In genomic region chr17:4186244-4186920, GRCh38 we compare ENCODE assay signal across 14 cellular contexts. TPM values are rescaled to one million over a fixed set of nuclear protein-coding genes. Genes with fewer than 3 reads are reported as not detected.
A peak's percentile ranks its signal among the peaks of the same experiment; 100 is the strongest.
DNase-seq lines count a peak whose midpoint lies in the region; ATAC-seq and TF ChIP-seq lines count a peak whose summit lies in the region.
"Had no signal": no experiment of that assay in that cellular context is flagged by ENCODE, and none has a peak within 500 bp of the region (broad histone marks: within the 10 kb centered on the region; RNA-seq: fewer than 3 reads in every experiment).

No MANE protein-coding gene starts in this region.

- H3K36me3 ChIP-seq in SK-N-MC (ENCODE audit: insufficient read depth, low read length) (peaks cover 68% of the 10 kb centered on the region), esophagus (ENCODE audit: control insufficient read depth in 2 of 2, insufficient read depth in 2 of 2, low read length in 1 of 2) (peaks cover 21 to 26% of the 10 kb centered on the region in 2 donors), left lung (peaks cover 0 to 97% of the 10 kb centered on the region in 2 donors), suprapubic skin (peaks cover 52% of the 10 kb centered on the region)
- H3K36me3 ChIP-seq: SJCRH30 had no signal

- no peak overlapping the region for H3K9ac ChIP-seq in SK-N-MC (ENCODE audit: insufficient read length)
- H3K9ac ChIP-seq: parathyroid adenoma had no signal

- H3K4me3 ChIP-seq in SK-N-MC (no peak overlapping the region), esophagus (ENCODE audit: low read depth in 1 of 2, low read length in 2 of 2) (no peak overlapping the region), left lung (no peak overlapping the region), suprapubic skin (peak overlapping the region; percentile 29)
- H3K4me3 ChIP-seq: GM12878, SJCRH30 had no signal

- H3K9me3 ChIP-seq in SK-N-MC (ENCODE audit: low read depth, low read length) = no peaks in the 10 kb centered on the region
- H3K9me3 ChIP-seq in esophagus (ENCODE audit: control insufficient read depth in 2 of 2, insufficient read depth in 1 of 2, low read depth in 1 of 2, low read length in 1 of 2) = no peaks in the 10 kb centered on the region
- no peaks in the 10 kb centered on the region for H3K9me3 ChIP-seq in left lung
- H3K9me3 ChIP-seq in suprapubic skin = no peaks in the 10 kb centered on the region
- H3K9me3 ChIP-seq: SJCRH30 had no signal

- TF ChIP-seq POLR2A in suprapubic skin (IDR thresholded peaks at IDR 0.05) = no peak

- no peak for TF ChIP-seq EP300 in suprapubic skin (IDR thresholded peaks at IDR 0.05)

- H3K4me1 ChIP-seq in esophagus (ENCODE audit: control insufficient read depth in 2 of 2, insufficient read depth in 2 of 2, low read length in 1 of 2) (peaks cover 3 to 5% of the 10 kb centered on the region in 2 donors), left lung (peaks cover 0 to 11% of the 10 kb centered on the region in 2 donors), suprapubic skin (peaks cover 25% of the 10 kb centered on the region)
- H3K4me1 ChIP-seq: parathyroid adenoma, SJCRH30 had no signal

- DNase-seq in SK-N-MC (ENCODE audit: low read depth, low spot score) (no peak), left lung (peak in 1 of 2 donors; percentile 33), suprapubic skin (ENCODE audit: low spot score in 2 of 2) (peak in 1 of 2 donors; percentile 48), NCI-H2227 treated with DMSO at 0.1 percent for 48 hours (lab: John Stamatoyannopoulos, UW) (no peak), NK-92 (lab: John Stamatoyannopoulos, UW; ENCODE audit: unreplicated experiment) (no peak)
- DNase-seq in activated CD8-positive, alpha-beta memory T cell treated with anti-CD3 and anti-CD28 coated beads, Interleukin-2, amount 50 U/mL, for 48 hours = no peak
- DNase-seq: activated CD8-positive, alpha-beta memory T cell treated with anti-CD3 and anti-CD28 coated beads, Interleukin-2, amount 10 ng/mL, durations not matched to agents 7 days and 5 days; activated naive CD4-positive, alpha-beta T cell treated with anti-CD3 and anti-CD28 coated beads for 36 hours; central memory CD4-positive, alpha-beta T cell; NCI-H1048; SJCRH30 had no signal

- H3K27me3 ChIP-seq in esophagus (ENCODE audit: control insufficient read depth in 1 of 2, insufficient read depth in 2 of 2, low read length in 2 of 2) (no peaks in the 10 kb centered on the region), left lung (no peaks in the 10 kb centered on the region), suprapubic skin (no peaks in the 10 kb centered on the region)
- H3K27me3 ChIP-seq: SJCRH30 had no signal

- H3K27ac ChIP-seq in SK-N-MC (peak overlapping the region; percentile 76), esophagus (ENCODE audit: low read depth in 2 of 2, low read length in 1 of 2) (peak overlapping the region; percentile 90 to 94), left lung (no peak overlapping the region), suprapubic skin (peak overlapping the region; percentile 84)
- H3K27ac ChIP-seq: parathyroid adenoma, SJCRH30 had no signal

- WGBS in esophagus, 2 donors = 48 to 66% methylated on average over 9 of the region's 9 CpGs
- 49% methylated on average over 9 of the region's 9 CpGs for WGBS in suprapubic skin

- TF ChIP-seq CTCF in left lung (IDR thresholded peaks at IDR 0.05) (no peak), suprapubic skin (IDR thresholded peaks at IDR 0.05) (no peak)

- ATAC-seq in left lung = peak; percentile 67
- ATAC-seq: activated CD8-positive, alpha-beta memory T cell treated with anti-CD3 and anti-CD28 coated beads, Interleukin-2, amount 10 ng/mL, durations not matched to agents 7 days and 5 days; GM12878 had no signal

- intact Hi-C loops in left lung (cut with DNase I) = no loop called here

RNA-seq across cellular contexts. Expression of gene CYB5D2, which starts 43.4 kb away (rescaled TPM):
- polyA plus RNA-seq in esophagus = 10 to 100 TPM; 11.0 to 11.5 TPM
- total RNA-seq in left lung (10 to 100 TPM in 1 of 2 donors, 1 to 10 TPM in 1; 9.4 to 11.0 TPM), suprapubic skin (10 to 100 TPM; 17.7 to 41.3 (median 28.3) TPM)

RNA-seq across cellular contexts. Expression of gene ZZEF1, which starts 43.6 kb away (rescaled TPM):
- polyA plus RNA-seq in esophagus = 10 to 100 TPM; 11.3 to 18.3 TPM
- total RNA-seq in left lung (10 to 100 TPM; 39.2 to 56.7 TPM), suprapubic skin (100 to 1,000 TPM in 1 of 4 donors, 10 to 100 TPM in 3; 47.5 to 171 (median 81.0) TPM)

Comparison
In these comparisons a context has a peak if more than half of its experiments do, and no peak if none do; other contexts are left out.
1. H3K27ac ChIP-seq: peak in SK-N-MC (single experiment), esophagus (2 of 2) and suprapubic skin (single experiment); none in left lung (0 of 2).